Comparison of ENCODE assay signal across 8 cellular contexts in the genomic region with DNA sequence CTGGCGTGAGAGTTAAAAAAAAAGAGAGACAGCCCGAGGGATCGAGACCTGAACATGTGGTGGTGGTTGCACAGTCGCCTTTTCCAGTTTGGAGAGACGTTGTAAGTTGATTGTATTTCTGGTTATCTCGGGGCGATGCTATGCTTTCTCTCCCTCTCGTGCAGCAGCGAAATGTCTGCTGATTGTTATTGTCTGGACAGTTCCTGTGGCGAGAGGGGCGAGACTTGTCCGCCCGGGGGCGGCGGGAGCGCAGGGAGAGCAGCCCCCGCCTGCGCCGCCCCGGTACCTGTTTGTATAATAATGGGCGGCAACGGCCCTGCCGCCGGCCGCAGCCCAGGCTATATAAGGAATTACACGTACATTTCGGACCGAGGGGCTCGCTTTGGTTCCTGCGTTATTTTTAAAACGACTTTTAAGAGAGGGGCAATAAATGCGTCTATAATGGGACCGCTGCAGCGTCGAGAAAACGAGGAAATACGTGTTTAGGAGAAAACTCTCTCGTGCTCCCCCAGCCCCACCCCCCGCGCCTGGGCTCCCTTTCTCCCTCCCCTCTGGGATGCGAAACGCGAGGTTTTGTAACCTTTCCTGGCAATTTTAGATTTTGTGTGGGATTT. TPM values are rescaled to one million over a fixed set of nuclear protein-coding genes. Genes with fewer than 3 reads are reported as not detected.
DNase-seq lines count a peak whose midpoint lies in the region; ATAC-seq, FAIRE-seq and TF ChIP-seq lines count a peak whose summit lies in the region.

No MANE protein-coding gene starts in this region.

- H3K4me1 Mint-ChIP-seq in activated T-helper 17 cell treated with anti-CD3 and anti-CD28 coated beads, Interleukin-2, amount 50 U/mL, for 72 hours, result peaks cover 34% of the 10 kb centered on the region
- peaks cover 27 to 44% of the 10 kb centered on the region in 2 donors for H3K4me1 Mint-ChIP-seq in natural killer cell

- H3K27me3 Mint-ChIP-seq in activated T-helper 17 cell treated with anti-CD3 and anti-CD28 coated beads, Interleukin-2, amount 50 U/mL, for 72 hours, result no peaks in the 10 kb centered on the region
- peaks cover 0 to 8% of the 10 kb centered on the region in 2 donors for H3K27me3 Mint-ChIP-seq in natural killer cell (ENCODE audit: low read depth in 2 of 2)

- H3K4me1 ChIP-seq in uterus, result peaks cover 0 to 9% of the 10 kb centered on the region in 2 donors

- no peaks in the 10 kb centered on the region for H3K27me3 ChIP-seq in uterus

- H3K4me3 ChIP-seq in fibroblast of mammary gland (ENCODE audit: control insufficient read depth, low read depth, low read length), result peak overlapping the region; percentile 82
- H3K4me3 ChIP-seq in uterus, result peak overlapping the region; percentile 91 to 93

- TF ChIP-seq CTCF in fibroblast of mammary gland (conservative IDR thresholded peaks at IDR 0.05; ENCODE audit: control insufficient read depth, insufficient read depth, low read depth, low read length), result no peak
- TF ChIP-seq CTCF in natural killer cell (IDR thresholded peaks at IDR 0.05), result no peak
- peak in 1 of 4 experiments; percentile 56 for TF ChIP-seq CTCF in uterus (IDR thresholded peaks at IDR 0.05)

- H3K9me3 Mint-ChIP-seq in activated T-helper 17 cell treated with anti-CD3 and anti-CD28 coated beads, Interleukin-2, amount 50 U/mL, for 72 hours, result no peaks in the 10 kb centered on the region
- no peaks in the 10 kb centered on the region for H3K9me3 Mint-ChIP-seq in natural killer cell

- peak overlapping the region; percentile 93 for H3K4me3 Mint-ChIP-seq in activated T-helper 17 cell treated with anti-CD3 and anti-CD28 coated beads, Interleukin-2, amount 50 U/mL, for 72 hours
- H3K4me3 Mint-ChIP-seq in natural killer cell, result peak overlapping the region; percentile 95

- TF ChIP-seq POLR2A in H54 (IDR thresholded peaks at IDR 0.05; ENCODE audit: low read depth, low read length), result no peak
- peak in 1 of 2 donors; percentile 63 for TF ChIP-seq POLR2A in uterus (IDR thresholded peaks at IDR 0.05)

- DNase-seq in DMS53 treated with DMSO at 0.1 percent for 48 hours (lab: John Stamatoyannopoulos, UW; ENCODE audit: unreplicated experiment), result peak; percentile 44
- DNase-seq in H54 (ENCODE audit: insufficient read length, low spot score), result peak; percentile 26
- peak; percentile 35 for DNase-seq in NCI-H345 treated with DMSO at 0.1 percent for 48 hours (lab: John Stamatoyannopoulos, UW; ENCODE audit: unreplicated experiment)
- peak; percentile 48 for DNase-seq in fibroblast of mammary gland (ENCODE audit: low read depth)
- peak; percentile 22 for DNase-seq in natural killer cell
- peak; percentile 63 to 64 for DNase-seq in uterus

- H3K27ac ChIP-seq in uterus, result peak overlapping the region; percentile 97 to 99

- peak; percentile 20 for FAIRE-seq in H54 (lab: Jason Lieb, UNC)

- no peaks in the 10 kb centered on the region for H3K9me3 ChIP-seq in uterus

- H3K36me3 Mint-ChIP-seq in activated T-helper 17 cell treated with anti-CD3 and anti-CD28 coated beads, Interleukin-2, amount 50 U/mL, for 72 hours (ENCODE audit: low read depth), result peaks cover 32% of the 10 kb centered on the region
- H3K36me3 Mint-ChIP-seq in natural killer cell, result no peaks in the 10 kb centered on the region

- H3K27ac Mint-ChIP-seq in activated T-helper 17 cell treated with anti-CD3 and anti-CD28 coated beads, Interleukin-2, amount 50 U/mL, for 72 hours, result peak overlapping the region; percentile 92
- peak overlapping the region; percentile 61 to 84 for H3K27ac Mint-ChIP-seq in natural killer cell

- ATAC-seq in activated T-helper 17 cell treated with anti-CD3 and anti-CD28 coated beads, Interleukin-2, amount 50 U/mL, for 72 hours (replicated peaks), result no peak
- ATAC-seq in natural killer cell (no peak), HG02973 (IDR thresholded peaks at IDR 0.05; ENCODE audit: unreplicated experiment) (no peak)

- intact Hi-C loops in natural killer cell (cut with micrococcal nuclease), result no loop called here
- intact Hi-C loops in uterus (cut with DNase I; ENCODE audit: low total_unique reads), result no loop called here

- H3K36me3 ChIP-seq in uterus, result no peaks in the 10 kb centered on the region

RNA-seq across cellular contexts. Expression of a gene that starts 1.7 kb away (rescaled TPM):
- total RNA-seq in activated T-helper 17 cell treated with anti-CD3 and anti-CD28 coated beads, Interleukin-2, amount 50 U/mL, for 72 hours, result 10 to 100 TPM; 46.5 to 49.2 TPM
- total RNA-seq in natural killer cell (10 to 100 TPM; 29.3 to 30.6 (median 29.7) TPM), uterus (100 to 1,000 TPM in 3 of 4 donors, 10 to 100 TPM in 1; 97.6 to 229 (median 210) TPM)
